ENCODE assay signal across 38 cellular contexts in genomic region chr13:107130516-107130915, GRCh38.
"Had no signal": no experiment of that assay in that cellular context is flagged by ENCODE, and none has a peak within 500 bp of the region (broad histone marks: within the 10 kb centered on the region; RNA-seq: fewer than 3 reads in every experiment).

No MANE protein-coding gene starts in this region.

- H3K27me3 Mint-ChIP-seq: activated CD4-positive, alpha-beta memory T cell treated with anti-CD3 and anti-CD28 coated beads, Interleukin-2, amount 10 ng/mL, durations not matched to agents 7 days and 5 days; activated CD4-positive, alpha-beta T cell treated with anti-CD3 and anti-CD28 coated beads for 36 hours; activated CD4-positive, alpha-beta T cell treated with anti-CD3 and anti-CD28 coated beads, Interleukin-2, amount 10 ng/mL, durations not matched to agents 7 days and 5 days; activated CD8-positive, alpha-beta memory T cell treated with anti-CD3 and anti-CD28 coated beads, Interleukin-2, amount 10 ng/mL, durations not matched to agents 7 days and 5 days; activated naive CD4-positive, alpha-beta T cell treated with anti-CD3 and anti-CD28 coated beads, Interleukin-2, amount 10 ng/mL, durations not matched to agents 7 days and 5 days; activated naive CD4-positive, alpha-beta T cell treated with anti-CD3 and anti-CD28 coated beads, Interleukin-2, amount 50 U/mL, for 24 hours; activated naive CD8-positive, alpha-beta T cell; activated naive CD8-positive, alpha-beta T cell treated with anti-CD3 and anti-CD28 coated beads, Interleukin-2, amount 10 ng/mL, durations not matched to agents 7 days and 5 days; activated naive CD8-positive, alpha-beta T cell treated with anti-CD3 and anti-CD28 coated beads, Interleukin-2, amount 50 U/mL, for 24 hours; activated T-cell treated with anti-CD3 and anti-CD28 coated beads, Interleukin-2, amount 50 U/mL, for 24 hours; brain; central memory CD8-positive, alpha-beta T cell had no signal

- H3K36me3 ChIP-seq: ascending aorta, cardiac muscle cell, WERI-Rb-1 had no signal

- ATAC-seq: activated CD4-positive, alpha-beta T cell treated with anti-CD3 and anti-CD28 coated beads for 36 hours; activated CD4-positive, CD25-positive, alpha-beta regulatory T cell treated with anti-CD3 and anti-CD28 coated beads, Interleukin-2, amount 50 U/mL, for 24 hours; activated CD8-positive, alpha-beta memory T cell treated with anti-CD3 and anti-CD28 coated beads, Interleukin-2, amount 10 ng/mL, durations not matched to agents 7 days and 5 days; activated CD8-positive, alpha-beta T cell treated with anti-CD3 and anti-CD28 coated beads, Interleukin-2, amount 10 ng/mL, durations not matched to agents 7 days and 5 days; activated naive CD8-positive, alpha-beta T cell treated with anti-CD3 and anti-CD28 coated beads, Interleukin-2, amount 50 U/mL, for 24 hours; WTC11 had no signal

- DNase-seq: activated CD4-positive, alpha-beta memory T cell treated with anti-CD3 and anti-CD28 coated beads, Interleukin-2, amount 10 ng/mL, durations not matched to agents 7 days and 5 days; activated CD4-positive, alpha-beta T cell treated with anti-CD3 and anti-CD28 coated beads for 1 hour; activated CD4-positive, alpha-beta T cell treated with anti-CD3 and anti-CD28 coated beads for 36 hours; activated CD4-positive, alpha-beta T cell treated with anti-CD3 and anti-CD28 coated beads for 48 hours; activated CD4-positive, alpha-beta T cell treated with anti-CD3 and anti-CD28 coated beads, Interleukin-2, amount 10 ng/mL, durations not matched to agents 7 days and 5 days; activated CD4-positive, alpha-beta T cell treated with anti-CD3 and anti-CD28 coated beads, Interleukin-2, amount 50 U/mL, for 48 hours; activated CD4-positive, CD25-positive, alpha-beta regulatory T cell; activated CD8-positive, alpha-beta memory T cell treated with anti-CD3 and anti-CD28 coated beads for 24 hours; activated CD8-positive, alpha-beta memory T cell treated with anti-CD3 and anti-CD28 coated beads, Interleukin-2, amount 10 ng/mL, durations not matched to agents 7 days and 5 days; activated CD8-positive, alpha-beta memory T cell treated with anti-CD3 and anti-CD28 coated beads, Interleukin-2, amount 50 U/mL, for 48 hours; activated CD8-positive, alpha-beta T cell treated with anti-CD3 and anti-CD28 coated beads, Interleukin-2, amount 10 ng/mL, durations not matched to agents 7 days and 5 days; activated effector memory CD4-positive, alpha-beta T cell treated with Interleukin-2 at 50 U/mL for 16 hours; activated gamma-delta T cell; activated naive CD4-positive, alpha-beta T cell treated with anti-CD3 and anti-CD28 coated beads, Interleukin-2, amount 10 ng/mL, durations not matched to agents 7 days and 5 days; activated naive CD4-positive, alpha-beta T cell treated with Interleukin-2 at 50 U/mL for 16 hours; activated naive CD8-positive, alpha-beta T cell treated with anti-CD3 and anti-CD28 coated beads, Interleukin-2, amount 10 ng/mL, durations not matched to agents 7 days and 5 days; activated naive CD8-positive, alpha-beta T cell treated with anti-CD3 and anti-CD28 coated beads, Interleukin-2, amount 50 U/mL, for 24 hours; activated T-cell treated with anti-CD3 and anti-CD28 coated beads, Interleukin-2, amount 50 U/mL, for 24 hours; activated T-cell treated with anti-CD3 and anti-CD28 coated beads, Interleukin-2, amount 50 U/mL, for 48 hours; amygdala; anterior cingulate cortex; caudate nucleus; cerebellar nuclear complex; T-helper 1 cell; T-helper 2 cell; T-helper 9 cell; WERI-Rb-1 had no signal

- H3K27ac ChIP-seq: ascending aorta, cardiac muscle cell, WERI-Rb-1 had no signal

- H3K9me3 Mint-ChIP-seq: activated CD4-positive, alpha-beta memory T cell treated with anti-CD3 and anti-CD28 coated beads, Interleukin-2, amount 10 ng/mL, durations not matched to agents 7 days and 5 days; activated CD4-positive, alpha-beta T cell treated with anti-CD3 and anti-CD28 coated beads, Interleukin-2, amount 10 ng/mL, durations not matched to agents 7 days and 5 days; activated naive CD4-positive, alpha-beta T cell treated with anti-CD3 and anti-CD28 coated beads, Interleukin-2, amount 10 ng/mL, durations not matched to agents 7 days and 5 days; activated T-helper 2 cell treated with anti-CD3 and anti-CD28 coated beads, Interferon-gamma antibody, Interleukin-2, Interleukin-4, amounts not matched to agents 10 μg/mL and 5 μg/mL and 100 μg/mL, durations not matched to agents 14 hours and 24 hours and 36 hours; T-helper 2 cell treated with Interferon-gamma antibody and Interleukin-4, amounts not matched to agents 5 μg/mL and 100 μg/mL, for 36 hours had no signal

- H3K4me3 ChIP-seq: ascending aorta, cardiac muscle cell had no signal

- H3K27me3 ChIP-seq: ascending aorta had no signal

- H3K9me3 ChIP-seq: ascending aorta had no signal

- H3K4me1 Mint-ChIP-seq: activated CD4-positive, alpha-beta memory T cell treated with anti-CD3 and anti-CD28 coated beads, Interleukin-2, amount 10 ng/mL, durations not matched to agents 7 days and 5 days; activated CD4-positive, alpha-beta T cell treated with anti-CD3 and anti-CD28 coated beads for 36 hours; activated CD4-positive, alpha-beta T cell treated with anti-CD3 and anti-CD28 coated beads, Interleukin-2, amount 10 ng/mL, durations not matched to agents 7 days and 5 days; activated CD8-positive, alpha-beta memory T cell treated with anti-CD3 and anti-CD28 coated beads, Interleukin-2, amount 10 ng/mL, durations not matched to agents 7 days and 5 days; activated naive CD4-positive, alpha-beta T cell treated with anti-CD3 and anti-CD28 coated beads, Interleukin-2, amount 10 ng/mL, durations not matched to agents 7 days and 5 days; activated naive CD4-positive, alpha-beta T cell treated with anti-CD3 and anti-CD28 coated beads, Interleukin-2, amount 50 U/mL, for 24 hours; activated naive CD8-positive, alpha-beta T cell treated with anti-CD3 and anti-CD28 coated beads, Interleukin-2, amount 10 ng/mL, durations not matched to agents 7 days and 5 days; activated naive CD8-positive, alpha-beta T cell treated with anti-CD3 and anti-CD28 coated beads, Interleukin-2, amount 50 U/mL, for 24 hours; brain; central memory CD8-positive, alpha-beta T cell had no signal

- H3K4me1 ChIP-seq: ascending aorta had no signal

- H3K4me3 Mint-ChIP-seq: activated CD4-positive, alpha-beta memory T cell treated with anti-CD3 and anti-CD28 coated beads, Interleukin-2, amount 10 ng/mL, durations not matched to agents 7 days and 5 days; activated CD4-positive, alpha-beta T cell treated with anti-CD3 and anti-CD28 coated beads for 36 hours; activated CD4-positive, alpha-beta T cell treated with anti-CD3 and anti-CD28 coated beads, Interleukin-2, amount 10 ng/mL, durations not matched to agents 7 days and 5 days; activated CD8-positive, alpha-beta memory T cell treated with anti-CD3 and anti-CD28 coated beads, Interleukin-2, amount 10 ng/mL, durations not matched to agents 7 days and 5 days; activated CD8-positive, alpha-beta T cell treated with anti-CD3 and anti-CD28 coated beads, Interleukin-2, amount 10 ng/mL, durations not matched to agents 7 days and 5 days; activated naive CD4-positive, alpha-beta T cell treated with anti-CD3 and anti-CD28 coated beads, Interleukin-2, amount 10 ng/mL, durations not matched to agents 7 days and 5 days; activated naive CD4-positive, alpha-beta T cell treated with anti-CD3 and anti-CD28 coated beads, Interleukin-2, amount 50 U/mL, for 24 hours; activated naive CD8-positive, alpha-beta T cell; activated naive CD8-positive, alpha-beta T cell treated with anti-CD3 and anti-CD28 coated beads, Interleukin-2, amount 10 ng/mL, durations not matched to agents 7 days and 5 days; activated naive CD8-positive, alpha-beta T cell treated with anti-CD3 and anti-CD28 coated beads, Interleukin-2, amount 50 U/mL, for 24 hours; activated T-cell treated with anti-CD3 and anti-CD28 coated beads, Interleukin-2, amount 50 U/mL, for 24 hours; brain; central memory CD8-positive, alpha-beta T cell; T-helper 1 cell treated with Interleukin-12 subunit alpha and Interleukin-12 subunit beta and Interleukin-4 antibody, amounts not matched to agents 30 μg/mL and 1 μg/mL, for 36 hours; T-helper 2 cell treated with Interferon-gamma antibody and Interleukin-4, amounts not matched to agents 5 μg/mL and 100 μg/mL, for 36 hours; WTC11 had no signal

- H3K36me3 Mint-ChIP-seq: activated CD8-positive, alpha-beta memory T cell treated with anti-CD3 and anti-CD28 coated beads, Interleukin-2, amount 10 ng/mL, durations not matched to agents 7 days and 5 days; activated naive CD4-positive, alpha-beta T cell treated with anti-CD3 and anti-CD28 coated beads, Interleukin-2, amount 10 ng/mL, durations not matched to agents 7 days and 5 days; activated naive CD4-positive, alpha-beta T cell treated with anti-CD3 and anti-CD28 coated beads, Interleukin-2, amount 50 U/mL, for 24 hours; activated naive CD8-positive, alpha-beta T cell; activated naive CD8-positive, alpha-beta T cell treated with anti-CD3 and anti-CD28 coated beads, Interleukin-2, amount 10 ng/mL, durations not matched to agents 7 days and 5 days; brain had no signal

- H3K27ac Mint-ChIP-seq: activated CD4-positive, alpha-beta memory T cell treated with anti-CD3 and anti-CD28 coated beads, Interleukin-2, amount 10 ng/mL, durations not matched to agents 7 days and 5 days; activated CD4-positive, alpha-beta T cell treated with anti-CD3 and anti-CD28 coated beads for 36 hours; activated CD4-positive, alpha-beta T cell treated with anti-CD3 and anti-CD28 coated beads, Interleukin-2, amount 10 ng/mL, durations not matched to agents 7 days and 5 days; activated CD8-positive, alpha-beta memory T cell treated with anti-CD3 and anti-CD28 coated beads, Interleukin-2, amount 10 ng/mL, durations not matched to agents 7 days and 5 days; activated CD8-positive, alpha-beta T cell treated with anti-CD3 and anti-CD28 coated beads, Interleukin-2, amount 10 ng/mL, durations not matched to agents 7 days and 5 days; activated naive CD4-positive, alpha-beta T cell treated with anti-CD3 and anti-CD28 coated beads, Interleukin-2, amount 10 ng/mL, durations not matched to agents 7 days and 5 days; activated naive CD4-positive, alpha-beta T cell treated with anti-CD3 and anti-CD28 coated beads, Interleukin-2, amount 50 U/mL, for 24 hours; activated naive CD8-positive, alpha-beta T cell; activated naive CD8-positive, alpha-beta T cell treated with anti-CD3 and anti-CD28 coated beads, Interleukin-2, amount 10 ng/mL, durations not matched to agents 7 days and 5 days; activated naive CD8-positive, alpha-beta T cell treated with anti-CD3 and anti-CD28 coated beads, Interleukin-2, amount 50 U/mL, for 24 hours; activated T-cell treated with anti-CD3 and anti-CD28 coated beads, Interleukin-2, amount 50 U/mL, for 24 hours; activated T-helper 2 cell treated with anti-CD3 and anti-CD28 coated beads, Interferon-gamma antibody, Interleukin-2, Interleukin-4, amounts not matched to agents 10 μg/mL and 5 μg/mL and 100 μg/mL, durations not matched to agents 14 hours and 24 hours and 36 hours; brain; T-helper 1 cell treated with Interleukin-12 subunit alpha and Interleukin-12 subunit beta and Interleukin-4 antibody, amounts not matched to agents 30 μg/mL and 1 μg/mL, for 36 hours; T-helper 2 cell treated with Interferon-gamma antibody and Interleukin-4, amounts not matched to agents 5 μg/mL and 100 μg/mL, for 36 hours; WTC11 had no signal
